Comparison of ENCODE assay signal across 18 cellular contexts in genomic region chr1:19512545-19512944, GRCh38. TPM values are rescaled to one million over a fixed set of nuclear protein-coding genes. Genes with fewer than 3 reads are reported as not detected.
A peak's percentile ranks its signal among the peaks of the same experiment; 100 is the strongest.
DNase-seq lines count a peak whose midpoint lies in the region; ATAC-seq and TF ChIP-seq lines count a peak whose summit lies in the region.
"Had no signal": no experiment of that assay in that cellular context is flagged by ENCODE, and none has a peak within 500 bp of the region (broad histone marks: within the 10 kb centered on the region; RNA-seq: fewer than 3 reads in every experiment).

No MANE protein-coding gene starts in this region.

- peaks cover 4% of the 10 kb centered on the region for H3K27me3 Mint-ChIP-seq in neural progenitor cell (ENCODE audit: insufficient read depth, low read depth)

- H3K79me2 ChIP-seq in neural progenitor cell (ENCODE audit: low read depth), result no peaks in the 10 kb centered on the region

- H3K9me3 ChIP-seq in neural progenitor cell (ENCODE audit: low read depth) (no peaks in the 10 kb centered on the region), SJCRH30 (replicated peaks) (no peaks in the 10 kb centered on the region), gastrocnemius medialis (no peaks in the 10 kb centered on the region)
- H3K9me3 ChIP-seq: ascending aorta, heart left ventricle, right atrium auricular region had no signal

- no peaks in the 10 kb centered on the region for H3K36me3 ChIP-seq in neural progenitor cell
- H3K36me3 ChIP-seq in SJCRH30, result no peaks in the 10 kb centered on the region
- H3K36me3 ChIP-seq in gastrocnemius medialis, result no peaks in the 10 kb centered on the region
- H3K36me3 ChIP-seq: ascending aorta, heart left ventricle, right atrium auricular region had no signal

- no peak for ATAC-seq in HG03520 (IDR thresholded peaks at IDR 0.05; ENCODE audit: unreplicated experiment)
- no peak for ATAC-seq in gastrocnemius medialis
- ATAC-seq: heart left ventricle had no signal

- DNase-seq in Caki2 (ENCODE audit: low read depth) (peak; percentile 16), NCI-H226 (peak; percentile 76), choroid plexus epithelial cell (ENCODE audit: low read depth) (peak; percentile 87), neural progenitor cell (ENCODE audit: low spot score) (no peak), SJCRH30 (no peak), gastrocnemius medialis (no peak)
- no peak for DNase-seq in stimulated activated CD4-positive, alpha-beta T cell treated with anti-CD3 and anti-CD28 coated beads, Interleukin-4, amount 100 ng/mL, for 24 hours
- DNase-seq: activated naive CD4-positive, alpha-beta T cell; dermis blood vessel endothelial cell; heart left ventricle; NCI-H1092 treated with DMSO at 0.1 percent for 48 hours; NCI-H2107; NCI-H69 had no signal

- no peak overlapping the region for H3K4me3 Mint-ChIP-seq in neural progenitor cell
- H3K4me3 Mint-ChIP-seq: neural crest cell had no signal

- no peak for TF ChIP-seq POLR2A in gastrocnemius medialis (IDR thresholded peaks at IDR 0.05)

- H3K4me3 ChIP-seq in choroid plexus epithelial cell (ENCODE audit: low read depth, low read length) (no peak overlapping the region), neural progenitor cell (no peak overlapping the region), SJCRH30 (no peak overlapping the region), gastrocnemius medialis (no peak overlapping the region)
- H3K4me3 ChIP-seq: ascending aorta, heart left ventricle, right atrium auricular region had no signal

- no peak overlapping the region for H3K4me2 ChIP-seq in neural progenitor cell

- H3K4me1 Mint-ChIP-seq in neural progenitor cell, result peaks cover 4% of the 10 kb centered on the region
- H3K4me1 Mint-ChIP-seq: neural crest cell had no signal

- H3F3A ChIP-seq in neural progenitor cell (ENCODE audit: low read depth), result no peaks in the 10 kb centered on the region

- no peak for TF ChIP-seq CTCF in choroid plexus epithelial cell (conservative IDR thresholded peaks at IDR 0.05; ENCODE audit: low read depth, low read length)
- TF ChIP-seq CTCF in neural progenitor cell (IDR thresholded peaks at IDR 0.05), result no peak
- TF ChIP-seq CTCF in gastrocnemius medialis (IDR thresholded peaks at IDR 0.05 in 4 of 5, conservative IDR thresholded peaks at IDR 0.05 in 1 of 5), result no peak

- no peaks in the 10 kb centered on the region for H4K20me1 ChIP-seq in neural progenitor cell (ENCODE audit: low read depth)

- no peak overlapping the region for H3K27ac ChIP-seq in neural progenitor cell
- H3K27ac ChIP-seq in SJCRH30, result no peak overlapping the region
- H3K27ac ChIP-seq in gastrocnemius medialis, result no peak overlapping the region
- H3K27ac ChIP-seq: ascending aorta, epithelial cell of prostate, right atrium auricular region had no signal

- no peaks in the 10 kb centered on the region for H3K27me3 ChIP-seq in neural progenitor cell
- H3K27me3 ChIP-seq in SJCRH30, result no peaks in the 10 kb centered on the region
- no peaks in the 10 kb centered on the region for H3K27me3 ChIP-seq in gastrocnemius medialis
- H3K27me3 ChIP-seq: ascending aorta, heart left ventricle, right atrium auricular region had no signal

- no peaks in the 10 kb centered on the region for H3K4me1 ChIP-seq in neural progenitor cell
- H3K4me1 ChIP-seq in SJCRH30, result peaks cover 5% of the 10 kb centered on the region
- H3K4me1 ChIP-seq in gastrocnemius medialis, result peaks cover 0 to 4% of the 10 kb centered on the region in 2 donors
- H3K4me1 ChIP-seq: ascending aorta had no signal

- in situ Hi-C loops in Caki2 (cut with HindIII; ENCODE audit: low pct_unique_long_range_greater_than_20kb, low sequenced_read_pairs), result no loop called here
- in situ Hi-C loops in gastrocnemius medialis (cut with MboI; ENCODE audit: low sequenced_read_pairs in 4 of 4), result no loop called here

- no peak overlapping the region for H2AFZ ChIP-seq in neural progenitor cell (replicated peaks)

- no peaks in the 10 kb centered on the region for H3K36me3 Mint-ChIP-seq in neural progenitor cell

- intact Hi-C loops in gastrocnemius medialis (cut with DNase I; ENCODE audit: low total_unique reads), result no loop called here

- H3K27ac Mint-ChIP-seq in neural progenitor cell, result peak overlapping the region; percentile 16

- no peak overlapping the region for H3K9ac ChIP-seq in neural progenitor cell

- peaks cover 4% of the 10 kb centered on the region for H3K9me3 Mint-ChIP-seq in neural progenitor cell

RNA-seq across cellular contexts. Expression of gene CAPZB, which starts 27.2 kb away (rescaled TPM):
- 321 and 323 TPM in 2 replicates for total RNA-seq in Caki2 (2014; rRNA removed; shearing (Covaris generic); ENCODE audit: low replicate concordance)
- 134 and 198 TPM in 2 replicates for total RNA-seq in neural progenitor cell (ENCODE audit: low replicate concordance)
- total RNA-seq in SJCRH30 (2014; rRNA removed; shearing (Covaris generic)), result 81.9 and 99.7 TPM in 2 replicates
- 10 to 100 TPM; 48.6 to 93.8 (median 74.9) TPM for total RNA-seq in gastrocnemius medialis

Comparison
In these comparisons a context has a peak if more than half of its experiments do, and no peak if none do; other contexts are left out.
1. DNase-seq: peak in Caki2 (single experiment), NCI-H226 (single experiment) and choroid plexus epithelial cell (single experiment); none in neural progenitor cell (single experiment), SJCRH30 (0 of 2), stimulated activated CD4-positive, alpha-beta T cell treated with anti-CD3 and anti-CD28 coated beads, Interleukin-4, amount 100 ng/mL, for 24 hours (single experiment) and gastrocnemius medialis (0 of 2).